ENCODE assay signal across 9 cellular contexts in the genomic region with DNA sequence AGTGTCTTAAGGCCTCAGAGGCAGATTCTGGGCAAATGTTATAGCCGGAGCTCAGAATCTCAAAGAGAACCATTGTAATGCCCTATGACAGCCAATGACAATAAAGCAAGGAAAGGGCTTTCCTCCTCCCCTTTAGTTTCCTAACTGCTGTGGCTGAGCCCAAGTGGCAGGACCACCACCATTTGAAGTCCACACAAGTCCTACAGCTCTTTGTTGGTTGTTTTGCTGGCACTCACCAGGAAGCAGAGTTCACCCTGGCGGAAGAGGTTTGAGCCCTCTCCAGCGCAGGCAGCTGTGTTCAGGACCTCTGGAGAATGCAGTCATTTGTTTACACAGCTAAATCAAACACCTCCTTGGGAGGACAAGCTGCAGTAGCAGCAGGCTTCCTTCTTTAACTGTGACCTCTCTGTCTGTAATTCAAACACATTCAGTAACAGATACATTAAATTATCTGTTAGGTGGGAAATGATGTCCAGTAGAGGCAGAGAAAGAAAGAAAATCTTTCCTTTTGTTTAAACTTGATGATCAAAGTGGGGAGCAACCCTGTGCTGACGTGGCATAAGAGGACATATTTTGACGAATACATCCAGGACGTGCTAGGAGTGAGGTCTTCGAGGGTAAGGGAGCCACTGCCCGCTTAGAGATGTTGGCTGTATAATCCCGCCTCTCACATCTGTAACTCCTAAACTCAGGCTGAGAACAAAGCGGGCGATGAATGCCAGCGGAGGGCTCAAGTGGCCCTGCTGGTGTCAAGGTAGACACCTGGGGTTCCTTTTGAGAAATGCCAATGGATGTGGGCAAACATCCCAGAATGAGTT. TPM values are rescaled to one million over a fixed set of nuclear protein-coding genes. Genes with fewer than 3 reads are reported as not detected.
DNase-seq lines count a peak whose midpoint lies in the region; ATAC-seq and TF ChIP-seq lines count a peak whose summit lies in the region.
"Had no signal": no experiment of that assay in that cellular context is flagged by ENCODE, and none has a peak within 500 bp of the region (broad histone marks: within the 10 kb centered on the region; RNA-seq: fewer than 3 reads in every experiment).

No MANE protein-coding gene starts in this region.

- H3K9me3 ChIP-seq in gastroesophageal sphincter (no peaks in the 10 kb centered on the region), trophoblast cell (ENCODE audit: insufficient read depth, low read depth, low read length) (peaks cover 2% of the 10 kb centered on the region)

- TF ChIP-seq EP300 in gastroesophageal sphincter (IDR thresholded peaks at IDR 0.05), result no peak

- H3K9ac ChIP-seq in trophoblast cell (ENCODE audit: low read length), result no peak overlapping the region

- peak overlapping the region; percentile 90 for H2AK5ac ChIP-seq in trophoblast cell (ENCODE audit: low read length)

- peak overlapping the region; percentile 57 for H2AFZ ChIP-seq in trophoblast cell (ENCODE audit: insufficient read depth, low read length, poor library complexity)

- H3K79me2 ChIP-seq in trophoblast cell (ENCODE audit: control insufficient read depth, insufficient read depth, low read length, poor library complexity), result peaks cover 2% of the 10 kb centered on the region

- no peak overlapping the region for H3K23ac ChIP-seq in trophoblast cell (ENCODE audit: low read length)

- H3K4me2 ChIP-seq in trophoblast cell (ENCODE audit: low read length), result no peak overlapping the region

- peak overlapping the region; percentile 76 for H3K18ac ChIP-seq in trophoblast cell (ENCODE audit: low read length)

- TF ChIP-seq CTCF in gastroesophageal sphincter (IDR thresholded peaks at IDR 0.05), result no peak

- WGBS in gastroesophageal sphincter (ENCODE audit: low coverage in 1 of 2), 2 donors, result 42 to 50% methylated on average over 8 to 11 of the region's 12 CpGs
- no CpG with 5 or more reads among the region's 12 CpGs for WGBS in trophoblast cell (ENCODE audit: extremely low coverage, insufficient coverage, insufficient read length)

- no peak overlapping the region for H4K12ac ChIP-seq in trophoblast cell (ENCODE audit: low read depth, low read length)

- H3K14ac ChIP-seq in trophoblast cell (ENCODE audit: low read length), result peak overlapping the region; percentile 69

- TF ChIP-seq POLR2A in gastroesophageal sphincter (IDR thresholded peaks at IDR 0.05), result no peak

- H3K27me3 ChIP-seq in gastroesophageal sphincter, result no peaks in the 10 kb centered on the region
- H3K27me3 ChIP-seq in trophoblast cell (ENCODE audit: insufficient read depth, low read length), result no peaks in the 10 kb centered on the region

- peak overlapping the region; percentile 65 for H4K8ac ChIP-seq in trophoblast cell (ENCODE audit: low read depth, low read length)

- ATAC-seq in gastroesophageal sphincter (no peak), HG03457 (IDR thresholded peaks at IDR 0.05; ENCODE audit: unreplicated experiment) (no peak), GM21717 (IDR thresholded peaks at IDR 0.05; ENCODE audit: unreplicated experiment) (no peak)

- H2BK12ac ChIP-seq in trophoblast cell (ENCODE audit: low read length), result peak overlapping the region; percentile 96

- H2BK120ac ChIP-seq in trophoblast cell (ENCODE audit: insufficient read depth, low read length, poor library complexity), result peak overlapping the region; percentile 94

- peak overlapping the region in 3 of 4 donors; percentile 54 to 69 (median 62) for H3K27ac ChIP-seq in gastroesophageal sphincter
- no peak overlapping the region for H3K27ac ChIP-seq in trophoblast cell (ENCODE audit: low read depth, low read length)

- peak overlapping the region; percentile 84 for H4K91ac ChIP-seq in trophoblast cell (ENCODE audit: low read depth, low read length)

- peaks cover 28% of the 10 kb centered on the region for H3K79me1 ChIP-seq in trophoblast cell (ENCODE audit: low read length)

- peak overlapping the region; percentile 78 for H2BK5ac ChIP-seq in trophoblast cell (ENCODE audit: low read depth, low read length, poor library complexity)

- H3K4ac ChIP-seq in trophoblast cell (ENCODE audit: low read depth, low read length), result peak overlapping the region; percentile 23

- H3K4me1 ChIP-seq in gastroesophageal sphincter, result peaks cover 0 to 34% (median 6%) of the 10 kb centered on the region in 3 donors
- peaks cover 15 to 24% of the 10 kb centered on the region in 2 experiments for H3K4me1 ChIP-seq in trophoblast cell (ENCODE audit: control insufficient read depth in 1 of 2, insufficient read depth in 2 of 2, low read length in 2 of 2)

- DNase-seq in DMS53 (lab: John Stamatoyannopoulos, UW), result peak; percentile 100
- DNase-seq in NCI-H748 treated with DMSO at 0.1 percent for 48 hours (lab: John Stamatoyannopoulos, UW), result peak; percentile 37
- no peak for DNase-seq in trophoblast cell
- no peak for DNase-seq in SKM-1 (lab: John Stamatoyannopoulos, UW; ENCODE audit: unreplicated experiment)
- DNase-seq in NCI-H82 treated with DMSO at 0.1 percent for 48 hours (lab: John Stamatoyannopoulos, UW; ENCODE audit: unreplicated experiment), result no peak

- H3K4me3 ChIP-seq in gastroesophageal sphincter (no peak overlapping the region), trophoblast cell (ENCODE audit: low read depth, low read length) (no peak overlapping the region)
- H3K4me3 ChIP-seq: coronary artery had no signal

- H3K36me3 ChIP-seq in gastroesophageal sphincter (no peaks in the 10 kb centered on the region), trophoblast cell (ENCODE audit: control insufficient read depth in 1 of 2, insufficient read depth in 2 of 2, low read length in 2 of 2) (no peaks in the 10 kb centered on the region)

RNA-seq across cellular contexts. Expression of a gene that starts 51.9 kb away (rescaled TPM):
- under 1 TPM in 2 of 4 donors, not detected in 2; 0.19 to 0.27 TPM for total RNA-seq in gastroesophageal sphincter
- polyA plus RNA-seq in trophoblast cell (2013), result 7.2 and 7.4 TPM in 2 replicates

Comparison
In these comparisons a context has a peak if more than half of its experiments do, and no peak if none do; other contexts are left out.
1. DNase-seq: peak in DMS53 (single experiment) and NCI-H748 treated with DMSO at 0.1 percent for 48 hours (single experiment); none in trophoblast cell (0 of 2), SKM-1 (single experiment) and NCI-H82 treated with DMSO at 0.1 percent for 48 hours (single experiment).